In the genomic region with DNA sequence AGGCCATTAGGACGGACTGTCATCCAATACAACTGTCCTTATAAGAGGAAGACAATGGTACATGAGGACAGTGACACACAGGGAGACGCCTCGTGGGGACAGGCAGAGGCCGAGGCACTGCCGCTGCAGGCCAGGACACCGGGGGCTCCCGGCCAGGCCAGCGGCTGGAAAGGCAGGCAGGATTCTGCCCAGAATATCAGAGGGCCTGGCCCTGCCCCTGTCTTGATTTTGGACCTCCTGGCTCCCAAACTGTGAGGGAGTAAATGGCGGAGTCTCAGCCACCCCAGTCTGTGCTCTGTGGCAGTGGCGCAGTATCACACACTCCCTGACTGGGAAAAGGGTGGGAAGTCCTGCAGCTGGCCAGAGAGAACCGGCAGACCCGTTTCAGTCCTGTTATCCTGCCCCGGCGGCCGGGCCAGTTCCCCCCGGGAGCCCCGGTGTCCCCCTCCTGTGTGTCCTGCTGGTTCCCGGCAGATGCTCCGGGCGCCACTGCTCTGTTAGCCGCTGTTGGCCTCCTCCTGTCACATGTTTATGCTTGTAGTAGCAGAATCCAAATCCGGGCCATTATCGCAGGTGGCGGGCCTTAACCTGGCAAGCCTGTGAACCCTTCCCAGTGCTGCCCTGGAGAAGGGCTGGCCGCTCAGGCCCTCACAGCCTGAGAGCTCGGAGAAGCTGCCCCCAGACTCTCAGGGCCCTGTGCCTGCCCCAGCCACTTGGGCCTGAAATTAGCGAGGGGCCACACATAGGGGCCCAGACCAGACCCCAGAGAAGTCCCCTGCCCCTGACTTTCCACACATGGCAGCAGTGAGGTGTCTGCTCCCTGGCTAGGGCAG, we compare ENCODE assay signal across 3 cellular contexts.
TF ChIP-seq lines count a peak whose summit lies in the region.

No MANE protein-coding gene starts in this region.

TF ChIP-seq in SK-N-SH, 30 proteins besides CTCF, POLR2A, EP300 and RAD21:
- TF ChIP-seq RCOR1 (IDR thresholded peaks at IDR 0.05; ENCODE audit: low read length) (no peak), TCF12 (IDR thresholded peaks at IDR 0.05) (no peak), GATA2 (CRISPR knock-in tag; IDR thresholded peaks at IDR 0.05) (no peak), CHD2 (IDR thresholded peaks at IDR 0.05; ENCODE audit: low read length, partially characterized antibody) (no peak), RFX5 (IDR thresholded peaks at IDR 0.05; ENCODE audit: low read length) (no peak)
- TF ChIP-seq, protein P1, sequence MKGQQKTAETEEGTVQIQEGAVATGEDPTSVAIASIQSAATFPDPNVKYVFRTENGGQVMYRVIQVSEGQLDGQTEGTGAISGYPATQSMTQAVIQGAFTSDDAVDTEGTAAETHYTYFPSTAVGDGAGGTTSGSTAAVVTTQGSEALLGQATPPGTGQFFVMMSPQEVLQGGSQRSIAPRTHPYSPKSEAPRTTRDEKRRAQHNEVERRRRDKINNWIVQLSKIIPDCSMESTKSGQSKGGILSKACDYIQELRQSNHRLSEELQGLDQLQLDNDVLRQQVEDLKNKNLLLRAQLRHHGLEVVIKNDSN (IDR thresholded peaks at IDR 0.05; ENCODE audit: borderline replicate concordance, low read depth): no peak

TF ChIP-seq in SK-N-SH treated with all-trans-retinoic acid at 6 μM for 48 hours, 23 proteins besides CTCF, POLR2A, EP300 and RAD21:
- TF ChIP-seq GLIS3 (CRISPR knock-in tag; IDR thresholded peaks at IDR 0.05): no peak
- TF ChIP-seq, protein P2, sequence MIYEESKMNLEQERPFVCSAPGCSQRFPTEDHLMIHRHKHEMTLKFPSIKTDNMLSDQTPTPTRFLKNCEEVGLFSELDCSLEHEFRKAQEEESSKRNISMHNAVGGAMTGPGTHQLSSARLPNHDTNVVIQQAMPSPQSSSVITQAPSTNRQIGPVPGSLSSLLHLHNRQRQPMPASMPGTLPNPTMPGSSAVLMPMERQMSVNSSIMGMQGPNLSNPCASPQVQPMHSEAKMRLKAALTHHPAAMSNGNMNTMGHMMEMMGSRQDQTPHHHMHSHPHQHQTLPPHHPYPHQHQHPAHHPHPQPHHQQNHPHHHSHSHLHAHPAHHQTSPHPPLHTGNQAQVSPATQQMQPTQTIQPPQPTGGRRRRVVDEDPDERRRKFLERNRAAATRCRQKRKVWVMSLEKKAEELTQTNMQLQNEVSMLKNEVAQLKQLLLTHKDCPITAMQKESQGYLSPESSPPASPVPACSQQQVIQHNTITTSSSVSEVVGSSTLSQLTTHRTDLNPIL (CRISPR knock-in tag; IDR thresholded peaks at IDR 0.05; ENCODE audit: low read depth): no peak
- TF ChIP-seq ZFP30 (CRISPR knock-in tag; IDR thresholded peaks at IDR 0.05): no peak
- TF ChIP-seq, protein P3, sequence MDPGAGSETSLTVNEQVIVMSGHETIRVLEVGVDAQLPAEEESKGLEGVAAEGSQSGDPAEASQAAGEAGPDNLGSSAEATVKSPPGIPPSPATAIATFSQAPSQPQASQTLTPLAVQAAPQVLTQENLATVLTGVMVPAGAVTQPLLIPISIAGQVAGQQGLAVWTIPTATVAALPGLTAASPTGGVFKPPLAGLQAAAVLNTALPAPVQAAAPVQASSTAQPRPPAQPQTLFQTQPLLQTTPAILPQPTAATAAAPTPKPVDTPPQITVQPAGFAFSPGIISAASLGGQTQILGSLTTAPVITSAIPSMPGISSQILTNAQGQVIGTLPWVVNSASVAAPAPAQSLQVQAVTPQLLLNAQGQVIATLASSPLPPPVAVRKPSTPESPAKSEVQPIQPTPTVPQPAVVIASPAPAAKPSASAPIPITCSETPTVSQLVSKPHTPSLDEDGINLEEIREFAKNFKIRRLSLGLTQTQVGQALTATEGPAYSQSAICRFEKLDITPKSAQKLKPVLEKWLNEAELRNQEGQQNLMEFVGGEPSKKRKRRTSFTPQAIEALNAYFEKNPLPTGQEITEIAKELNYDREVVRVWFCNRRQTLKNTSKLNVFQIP (CRISPR knock-in tag; IDR thresholded peaks at IDR 0.05; ENCODE audit: borderline replicate concordance, low read depth): no peak
- no peak for TF ChIP-seq ISL1 (CRISPR knock-in tag; IDR thresholded peaks at IDR 0.05)
- TF ChIP-seq RARB (CRISPR knock-in tag; IDR thresholded peaks at IDR 0.05): no peak
- TF ChIP-seq, protein P4, sequence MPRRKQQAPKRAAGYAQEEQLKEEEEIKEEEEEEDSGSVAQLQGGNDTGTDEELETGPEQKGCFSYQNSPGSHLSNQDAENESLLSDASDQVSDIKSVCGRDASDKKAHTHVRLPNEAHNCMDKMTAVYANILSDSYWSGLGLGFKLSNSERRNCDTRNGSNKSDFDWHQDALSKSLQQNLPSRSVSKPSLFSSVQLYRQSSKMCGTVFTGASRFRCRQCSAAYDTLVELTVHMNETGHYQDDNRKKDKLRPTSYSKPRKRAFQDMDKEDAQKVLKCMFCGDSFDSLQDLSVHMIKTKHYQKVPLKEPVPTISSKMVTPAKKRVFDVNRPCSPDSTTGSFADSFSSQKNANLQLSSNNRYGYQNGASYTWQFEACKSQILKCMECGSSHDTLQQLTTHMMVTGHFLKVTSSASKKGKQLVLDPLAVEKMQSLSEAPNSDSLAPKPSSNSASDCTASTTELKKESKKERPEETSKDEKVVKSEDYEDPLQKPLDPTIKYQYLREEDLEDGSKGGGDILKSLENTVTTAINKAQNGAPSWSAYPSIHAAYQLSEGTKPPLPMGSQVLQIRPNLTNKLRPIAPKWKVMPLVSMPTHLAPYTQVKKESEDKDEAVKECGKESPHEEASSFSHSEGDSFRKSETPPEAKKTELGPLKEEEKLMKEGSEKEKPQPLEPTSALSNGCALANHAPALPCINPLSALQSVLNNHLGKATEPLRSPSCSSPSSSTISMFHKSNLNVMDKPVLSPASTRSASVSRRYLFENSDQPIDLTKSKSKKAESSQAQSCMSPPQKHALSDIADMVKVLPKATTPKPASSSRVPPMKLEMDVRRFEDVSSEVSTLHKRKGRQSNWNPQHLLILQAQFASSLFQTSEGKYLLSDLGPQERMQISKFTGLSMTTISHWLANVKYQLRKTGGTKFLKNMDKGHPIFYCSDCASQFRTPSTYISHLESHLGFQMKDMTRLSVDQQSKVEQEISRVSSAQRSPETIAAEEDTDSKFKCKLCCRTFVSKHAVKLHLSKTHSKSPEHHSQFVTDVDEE (CRISPR knock-in tag; IDR thresholded peaks at IDR 0.05): no peak
- TF ChIP-seq ZFP3 (CRISPR knock-in tag; IDR thresholded peaks at IDR 0.05): no peak
- no peak for TF ChIP-seq TOX (CRISPR knock-in tag; IDR thresholded peaks at IDR 0.05; ENCODE audit: borderline replicate concordance)
- no peak for TF ChIP-seq SNAI2 (CRISPR knock-in tag; IDR thresholded peaks at IDR 0.05)
- no peak for TF ChIP-seq PPARA (CRISPR knock-in tag; IDR thresholded peaks at IDR 0.05; ENCODE audit: borderline replicate concordance)
- TF ChIP-seq CSDC2 (CRISPR knock-in tag; IDR thresholded peaks at IDR 0.05): no peak
- TF ChIP-seq TCF4 (CRISPR knock-in tag; IDR thresholded peaks at IDR 0.05; ENCODE audit: borderline replicate concordance): no peak
- no peak for TF ChIP-seq ZNF8 (CRISPR knock-in tag; IDR thresholded peaks at IDR 0.05)

TF ChIP-seq in H1, 55 proteins besides CTCF, POLR2A, EP300 and RAD21:
- TF ChIP-seq GTF2F1 (IDR thresholded peaks at IDR 0.05; ENCODE audit: borderline replicate concordance, low read depth, low read length) (no peak), TBP (IDR thresholded peaks at IDR 0.05; ENCODE audit: low read depth, low read length) (no peak), EGR1 (IDR thresholded peaks at IDR 0.05; ENCODE audit: borderline replicate concordance, low read depth, low read length) (no peak), CEBPB (IDR thresholded peaks at IDR 0.05; ENCODE audit: low read depth, low read length) (no peak), FOSL1 (IDR thresholded peaks at IDR 0.05; ENCODE audit: insufficient read depth, low read depth, low read length) (no peak), BCL11A (IDR thresholded peaks at IDR 0.05; ENCODE audit: low read depth in 2 of 2, low read length in 2 of 2) (no peak), POLR2AphosphoS5 (IDR thresholded peaks at IDR 0.05; ENCODE audit: low read depth, low read length) (no peak), SP4 (IDR thresholded peaks at IDR 0.05; ENCODE audit: low read length) (no peak), KDM1A (IDR thresholded peaks at IDR 0.05; ENCODE audit: borderline replicate concordance, low read length) (no peak), MAFK (IDR thresholded peaks at IDR 0.05; ENCODE audit: low read depth, low read length) (no peak), KDM5A (IDR thresholded peaks at IDR 0.05; ENCODE audit: low read length) (no peak), SP1 (IDR thresholded peaks at IDR 0.05; ENCODE audit: low read depth, low read length) (no peak)
- TF ChIP-seq, protein P5, sequence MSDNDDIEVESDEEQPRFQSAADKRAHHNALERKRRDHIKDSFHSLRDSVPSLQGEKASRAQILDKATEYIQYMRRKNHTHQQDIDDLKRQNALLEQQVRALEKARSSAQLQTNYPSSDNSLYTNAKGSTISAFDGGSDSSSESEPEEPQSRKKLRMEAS (IDR thresholded peaks at IDR 0.05): no peak
